In genomic region chr1:39500862-39501389, GRCh38 we compare ENCODE assay signal across 21 cellular contexts. TPM values are rescaled to one million over a fixed set of nuclear protein-coding genes. Genes with fewer than 3 reads are reported as not detected.
DNase-seq lines count a peak whose midpoint lies in the region; ATAC-seq and TF ChIP-seq lines count a peak whose summit lies in the region.
"Had no signal": no experiment of that assay in that cellular context is flagged by ENCODE, and none has a peak within 500 bp of the region (broad histone marks: within the 10 kb centered on the region; RNA-seq: fewer than 3 reads in every experiment).

No MANE protein-coding gene starts in this region.

- no peaks in the 10 kb centered on the region for H3K36me3 ChIP-seq in RWPE2 (ENCODE audit: low read depth)
- H3K36me3 ChIP-seq in lower lobe of right lung: no peaks in the 10 kb centered on the region

- no peak overlapping the region for H3K4me3 ChIP-seq in LNCaP clone FGC (ENCODE audit: low read depth, low read length)
- H3K4me3 ChIP-seq in RWPE2 (ENCODE audit: severe bottlenecking): no peak overlapping the region
- no peak overlapping the region for H3K4me3 ChIP-seq in lower lobe of right lung
- H3K4me3 ChIP-seq: GM23338 had no signal

- H3K27ac Mint-ChIP-seq in memory B cell: peak overlapping the region; percentile 61
- H3K27ac Mint-ChIP-seq: CD4-positive, alpha-beta T cell; GM23338; T-helper 1 cell treated with Interleukin-12 subunit alpha and Interleukin-12 subunit beta and Interleukin-4 antibody, amounts not matched to agents 30 μg/mL and 1 μg/mL, for 36 hours had no signal

- H3K4me3 Mint-ChIP-seq in memory B cell: no peak overlapping the region
- H3K4me3 Mint-ChIP-seq: CD4-positive, alpha-beta T cell; GM23338; T-helper 1 cell treated with Interleukin-12 subunit alpha and Interleukin-12 subunit beta and Interleukin-4 antibody, amounts not matched to agents 30 μg/mL and 1 μg/mL, for 36 hours had no signal

- H3K27me3 ChIP-seq in RWPE2 (ENCODE audit: insufficient read depth, poor library complexity, severe bottlenecking) (no peaks in the 10 kb centered on the region), lower lobe of right lung (ENCODE audit: low read depth) (no peaks in the 10 kb centered on the region)

- intact Hi-C loops in lower lobe of right lung (cut with DNase I): no loop called here

- no peak overlapping the region for H3K27ac ChIP-seq in RWPE2 (ENCODE audit: poor library complexity, severe bottlenecking)
- no peak overlapping the region for H3K27ac ChIP-seq in lower lobe of right lung

- peak; percentile 22 for DNase-seq in EH (ENCODE audit: low read depth)
- DNase-seq in LNCaP clone FGC (ENCODE audit: low read depth): peak; percentile 31
- no peak for DNase-seq in RWPE2 (ENCODE audit: low spot score)
- DNase-seq in memory B cell (ENCODE audit: low spot score in 2 of 2): no peak
- DNase-seq in lower lobe of right lung: no peak
- DNase-seq in stimulated activated naive CD4-positive, alpha-beta T cell (lab: John Stamatoyannopoulos, UW): no peak
- no peak for DNase-seq in NCI-H1048 (lab: John Stamatoyannopoulos, UW)
- DNase-seq: ACHN; AML-193; CD4-positive, alpha-beta T cell; KBM-7; NCI-H1092; NCI-H146; NCI-H2107; NCI-H345; NCI-H526; SHP77 had no signal

- H3K4me1 ChIP-seq in RWPE2 (ENCODE audit: insufficient read depth, poor library complexity, severe bottlenecking): no peaks in the 10 kb centered on the region
- no peaks in the 10 kb centered on the region for H3K4me1 ChIP-seq in lower lobe of right lung

- no peaks in the 10 kb centered on the region for H3K27me3 Mint-ChIP-seq in memory B cell

- ATAC-seq in RWPE2 (ENCODE audit: low read depth): peak; percentile 26; the same call in 1 of the 3 replicates
- ATAC-seq in memory B cell (ENCODE audit: low read depth): no peak
- ATAC-seq in lower lobe of right lung: no peak
- ATAC-seq: GM23338, HCT116, Panc1 had no signal

- H3K9me3 ChIP-seq in RWPE2 (ENCODE audit: severe bottlenecking) (no peaks in the 10 kb centered on the region), lower lobe of right lung (no peaks in the 10 kb centered on the region)

- no peaks in the 10 kb centered on the region for H3K4me1 Mint-ChIP-seq in memory B cell

- TF ChIP-seq CTCF in LNCaP clone FGC (IDR thresholded peaks at IDR 0.05; ENCODE audit: control insufficient read depth, extremely low read depth, insufficient read depth): no peak
- TF ChIP-seq CTCF in RWPE2 (IDR thresholded peaks at IDR 0.05; ENCODE audit: poor library complexity, severe bottlenecking): no peak
- TF ChIP-seq CTCF in lower lobe of right lung (IDR thresholded peaks at IDR 0.05): no peak

- H3K36me3 Mint-ChIP-seq in memory B cell: no peaks in the 10 kb centered on the region

- no peaks in the 10 kb centered on the region for H3K9me3 Mint-ChIP-seq in memory B cell
- H3K9me3 Mint-ChIP-seq: CD4-positive, alpha-beta T cell; GM23338; T-helper 1 cell treated with Interleukin-12 subunit alpha and Interleukin-12 subunit beta and Interleukin-4 antibody, amounts not matched to agents 30 μg/mL and 1 μg/mL, for 36 hours had no signal

RNA-seq across cellular contexts. Expression of gene BMP8A, which starts 9.5 kb away (rescaled TPM):
- not detected for total RNA-seq in lower lobe of right lung
- total RNA-seq: CD4-positive, alpha-beta T cell had no signal

Comparison
In these comparisons a context has a peak if more than half of its experiments do, and no peak if none do; other contexts are left out.
1. DNase-seq: peak in EH (single experiment) and LNCaP clone FGC (single experiment); none in RWPE2 (single experiment), memory B cell (0 of 2), lower lobe of right lung (single experiment), stimulated activated naive CD4-positive, alpha-beta T cell (0 of 6) and NCI-H1048 (single experiment).